In the genomic region with DNA sequence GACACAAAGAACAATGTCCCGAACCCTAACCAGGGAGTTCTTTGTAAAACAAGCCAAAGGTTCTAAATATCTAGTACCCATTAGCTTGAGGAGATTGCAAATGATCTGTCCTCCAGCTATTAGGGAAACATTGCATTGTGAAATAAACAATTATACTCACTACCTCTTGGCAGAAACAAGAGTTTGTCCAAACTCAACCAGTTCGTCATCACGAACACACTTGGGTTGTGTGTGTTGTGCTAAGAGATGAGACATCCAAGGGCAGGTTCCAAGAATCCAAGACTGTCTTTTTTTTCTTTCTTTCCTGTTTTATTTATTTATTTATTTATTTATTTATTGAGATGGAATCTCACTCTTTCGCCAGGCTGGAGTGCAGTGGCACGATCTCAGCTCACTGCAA, we compare ENCODE assay signal across 21 cellular contexts.
"Had no signal": no experiment of that assay in that cellular context is flagged by ENCODE, and none has a peak within 500 bp of the region (broad histone marks: within the 10 kb centered on the region; RNA-seq: fewer than 3 reads in every experiment).

No MANE protein-coding gene starts in this region.

- DNase-seq: Kasumi-1, NCI-H1092, NCI-H1105 treated with DMSO at 0.1 percent for 48 hours, NCI-H1417 treated with DMSO at 0.1 percent for 48 hours, NCI-H146, NCI-H187, NCI-H2029, NCI-H2081 treated with DMSO at 0.1 percent for 48 hours, NCI-H2171, NCI-H226, NCI-H446, NCI-H510A, NCI-H524 treated with DMSO at 0.1 percent for 48 hours, NCI-H774, Right ventricle myocardium superior, RPMI8226, SJCRH30 had no signal

- H3K9me3 ChIP-seq: SJCRH30 had no signal

- H3K27ac ChIP-seq: HL-60, KMS-11, SJCRH30 had no signal

- H3K36me3 ChIP-seq: SJCRH30 had no signal

- H3K27me3 ChIP-seq: SJCRH30 had no signal

- H3K4me1 ChIP-seq: SJCRH30 had no signal

- H3K4me3 ChIP-seq: K562, SJCRH30 had no signal

- ATAC-seq: K562, SK-N-SH treated with all-trans-retinoic acid at 6 μM for 48 hours had no signal
